In the genomic region with DNA sequence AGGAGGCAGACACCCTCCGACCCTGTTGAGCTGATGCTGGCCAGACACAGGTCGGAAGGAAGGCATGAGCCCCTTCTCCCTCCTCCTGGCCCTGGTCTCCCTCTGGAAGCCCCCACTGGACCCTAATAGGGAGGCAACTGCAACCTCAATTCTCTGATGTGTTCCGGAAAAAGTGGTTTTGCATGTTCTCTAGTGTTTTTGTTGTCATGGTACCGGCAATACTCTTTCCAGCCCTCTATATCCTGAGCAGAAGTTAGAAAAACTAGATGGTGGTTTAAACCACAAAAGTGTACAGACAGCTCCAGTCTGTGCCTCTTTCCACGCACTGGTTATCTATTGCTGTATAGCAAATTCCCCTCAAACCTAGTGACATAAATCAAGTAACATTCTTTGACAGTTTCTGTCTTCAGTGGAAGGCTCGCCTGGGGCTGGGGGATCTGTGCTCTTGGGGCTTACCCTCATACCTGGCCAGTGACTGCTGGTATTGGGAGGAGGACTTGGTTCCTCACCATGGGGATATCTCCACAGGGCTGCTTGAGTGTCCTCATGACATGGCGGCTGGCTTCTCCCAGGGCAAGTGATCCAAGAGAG, we compare ENCODE assay signal across 8 cellular contexts. TPM values are rescaled to one million over a fixed set of nuclear protein-coding genes. Genes with fewer than 3 reads are reported as not detected.
DNase-seq lines count a peak whose midpoint lies in the region; ATAC-seq and TF ChIP-seq lines count a peak whose summit lies in the region.

No MANE protein-coding gene starts in this region.

- H4K20me1 ChIP-seq in Karpas-422 (ENCODE audit: insufficient read depth, low read depth, low read length): no peaks in the 10 kb centered on the region

- no peaks in the 10 kb centered on the region for H3K79me2 ChIP-seq in Karpas-422 (ENCODE audit: low read length)

- no peaks in the 10 kb centered on the region for H3K9me3 Mint-ChIP-seq in activated naive CD8-positive, alpha-beta T cell treated with anti-CD3 and anti-CD28 coated beads, Interleukin-2, amount 10 ng/mL, durations not matched to agents 7 days and 5 days

- no peaks in the 10 kb centered on the region for H3K27me3 ChIP-seq in right atrium auricular region
- H3K27me3 ChIP-seq in Karpas-422 (ENCODE audit: low read length): no peaks in the 10 kb centered on the region
- no peaks in the 10 kb centered on the region for H3K27me3 ChIP-seq in transverse colon

- TF ChIP-seq CTCF in right atrium auricular region (IDR thresholded peaks at IDR 0.05) (no peak), transverse colon (IDR thresholded peaks at IDR 0.05) (no peak)

- no peak for TF ChIP-seq EP300 in transverse colon (IDR thresholded peaks at IDR 0.05; ENCODE audit: low read depth)

- H3K36me3 ChIP-seq in right atrium auricular region (no peaks in the 10 kb centered on the region), Karpas-422 (ENCODE audit: insufficient read depth, low read length) (no peaks in the 10 kb centered on the region), transverse colon (no peaks in the 10 kb centered on the region)

- DNase-seq in left cardiac atrium: no peak
- DNase-seq in right atrium auricular region (ENCODE audit: low spot score): no peak
- peak; percentile 34 for DNase-seq in Karpas-422
- DNase-seq in activated naive CD8-positive, alpha-beta T cell treated with anti-CD3 and anti-CD28 coated beads, Interleukin-2, amount 10 ng/mL, durations not matched to agents 7 days and 5 days: no peak
- peak; percentile 13 for DNase-seq in transverse colon
- DNase-seq in RPMI8226: no peak
- DNase-seq in NCI-H1105 treated with DMSO at 0.1 percent for 48 hours (lab: John Stamatoyannopoulos, UW): no peak
- no peak for DNase-seq in NCI-H446 treated with DMSO at 0.1 percent for 48 hours (lab: John Stamatoyannopoulos, UW)

- peaks cover 45% of the 10 kb centered on the region for H3K36me3 Mint-ChIP-seq in activated naive CD8-positive, alpha-beta T cell treated with anti-CD3 and anti-CD28 coated beads, Interleukin-2, amount 10 ng/mL, durations not matched to agents 7 days and 5 days

- peak overlapping the region; percentile 79 for H3K27ac Mint-ChIP-seq in activated naive CD8-positive, alpha-beta T cell treated with anti-CD3 and anti-CD28 coated beads, Interleukin-2, amount 10 ng/mL, durations not matched to agents 7 days and 5 days

- no peaks in the 10 kb centered on the region for H3K9me3 ChIP-seq in right atrium auricular region
- no peaks in the 10 kb centered on the region for H3K9me3 ChIP-seq in Karpas-422 (ENCODE audit: low read length)
- no peaks in the 10 kb centered on the region for H3K9me3 ChIP-seq in transverse colon

- intact Hi-C loops in left cardiac atrium (cut with DNase I): no loop called here
- intact Hi-C loops in transverse colon (cut with DNase I; ENCODE audit: low total_unique reads): no loop called here

- in situ Hi-C loops in transverse colon (cut with MboI; ENCODE audit: low pct_ligation_motif_present in 1 of 4, low pct_unique_long_range_greater_than_20kb in 1 of 4, low sequenced_read_pairs in 3 of 4): loop anchor here in 2 of 4 donors (25.0 kb wide), 2 partner anchors 425 to 475 kb away; no protein-coding TSS in a partner anchor

- peak; percentile 48 to 73 for ATAC-seq in left cardiac atrium
- ATAC-seq in activated naive CD8-positive, alpha-beta T cell treated with anti-CD3 and anti-CD28 coated beads, Interleukin-2, amount 10 ng/mL, durations not matched to agents 7 days and 5 days (ENCODE audit: low read depth): peak; percentile 92

- POLR2A ChIA-PET in activated naive CD8-positive, alpha-beta T cell treated with anti-CD3 and anti-CD28 coated beads, Interleukin-2, amount 10 ng/mL, durations not matched to agents 7 days and 5 days (lab: Charles Lee): interaction anchor here (0.6 to 1.3 kb wide), 3 partner anchors 34 to 186 kb away, joined by 3 to 8 read pairs (median 3); a partner anchor contains a TSS

- 77 to 93% methylated on average over 3 to 7 of the region's 7 CpGs for WGBS in transverse colon (ENCODE audit: low coverage in 1 of 2), 2 donors

- no peak overlapping the region for H3K9ac ChIP-seq in Karpas-422 (ENCODE audit: low read length)

- H3K4me1 Mint-ChIP-seq in activated naive CD8-positive, alpha-beta T cell treated with anti-CD3 and anti-CD28 coated beads, Interleukin-2, amount 10 ng/mL, durations not matched to agents 7 days and 5 days: peaks cover 50% of the 10 kb centered on the region

- H3K4me3 ChIP-seq in right atrium auricular region (no peak overlapping the region), Karpas-422 (ENCODE audit: low read length) (no peak overlapping the region), transverse colon (no peak overlapping the region)

- TF ChIP-seq POLR2A in transverse colon (IDR thresholded peaks at IDR 0.05): peak; percentile 23

- H3K4me2 ChIP-seq in Karpas-422 (ENCODE audit: low read depth, low read length, poor library complexity, severe bottlenecking): no peak overlapping the region

- H3K4me1 ChIP-seq in right atrium auricular region: no peaks in the 10 kb centered on the region
- H3K4me1 ChIP-seq in Karpas-422 (ENCODE audit: low read length): peaks cover 3% of the 10 kb centered on the region
- H3K4me1 ChIP-seq in transverse colon: peaks cover 0 to 26% (median 4%) of the 10 kb centered on the region in 4 donors

- no peak overlapping the region for H3K27ac ChIP-seq in right atrium auricular region
- H3K27ac ChIP-seq in Karpas-422 (ENCODE audit: low read length): no peak overlapping the region
- H3K27ac ChIP-seq in transverse colon: peak overlapping the region; percentile 42 to 60 (median 52)

- no peaks in the 10 kb centered on the region for H3K27me3 Mint-ChIP-seq in activated naive CD8-positive, alpha-beta T cell treated with anti-CD3 and anti-CD28 coated beads, Interleukin-2, amount 10 ng/mL, durations not matched to agents 7 days and 5 days

- H3K4me3 Mint-ChIP-seq in activated naive CD8-positive, alpha-beta T cell treated with anti-CD3 and anti-CD28 coated beads, Interleukin-2, amount 10 ng/mL, durations not matched to agents 7 days and 5 days: peak overlapping the region; percentile 74

- H3K9me2 ChIP-seq in Karpas-422 (replicated peaks; ENCODE audit: insufficient read depth, low read length): no peaks in the 10 kb centered on the region

- H2AFZ ChIP-seq in Karpas-422 (ENCODE audit: low read length): no peak overlapping the region

RNA-seq across cellular contexts. Expression of a gene that starts 37.0 kb away (rescaled TPM):
- total RNA-seq in left cardiac atrium (1 to 10 TPM; 3.7 to 4.4 TPM), right atrium auricular region (1 to 10 TPM; 4.2 to 5.6 TPM), transverse colon (1 to 10 TPM; 2.4 to 6.4 (median 2.9) TPM)
- 0.41 and 2.2 TPM in 2 replicates for total RNA-seq in Karpas-422 (2014; rRNA removed; shearing (Covaris generic); ENCODE audit: low replicate concordance)
- 10 to 100 TPM; 65.3 to 71.7 TPM for total RNA-seq in activated naive CD8-positive, alpha-beta T cell treated with anti-CD3 and anti-CD28 coated beads, Interleukin-2, amount 10 ng/mL, durations not matched to agents 7 days and 5 days

RNA-seq across cellular contexts. Expression of a gene that starts 42.3 kb away (rescaled TPM):
- total RNA-seq in left cardiac atrium: 10 to 100 TPM; 73.6 to 90.6 TPM
- total RNA-seq in right atrium auricular region: 10 to 100 TPM; 57.3 to 91.5 TPM
- 13.4 and 19.9 TPM in 2 replicates for total RNA-seq in Karpas-422 (2014; rRNA removed; shearing (Covaris generic); ENCODE audit: low replicate concordance)
- 100 to 1,000 TPM in 1 of 2 experiments, 10 to 100 TPM in 1; 99.9 to 102 TPM for total RNA-seq in activated naive CD8-positive, alpha-beta T cell treated with anti-CD3 and anti-CD28 coated beads, Interleukin-2, amount 10 ng/mL, durations not matched to agents 7 days and 5 days
- 100 to 1,000 TPM in 2 of 4 donors, 10 to 100 TPM in 1, 1 to 10 TPM in 1; 2.8 to 104 (median 75.5) TPM for total RNA-seq in transverse colon

Comparison
In these comparisons a context has a peak if more than half of its experiments do, and no peak if none do; other contexts are left out.
1. DNase-seq: peak in Karpas-422 (single experiment) and transverse colon (single experiment); none in left cardiac atrium (single experiment), right atrium auricular region (single experiment), activated naive CD8-positive, alpha-beta T cell treated with anti-CD3 and anti-CD28 coated beads, Interleukin-2, amount 10 ng/mL, durations not matched to agents 7 days and 5 days (single experiment), RPMI8226 (single experiment), NCI-H1105 treated with DMSO at 0.1 percent for 48 hours (single experiment) and NCI-H446 treated with DMSO at 0.1 percent for 48 hours (single experiment).
2. H3K27ac ChIP-seq: peak in transverse colon (4 of 4); none in right atrium auricular region (0 of 2) and Karpas-422 (single experiment).
3. RNA of a gene that starts 37.0 kb away (total RNA-seq): 65.3 to 71.7 TPM in activated naive CD8-positive, alpha-beta T cell treated with anti-CD3 and anti-CD28 coated beads, Interleukin-2, amount 10 ng/mL, durations not matched to agents 7 days and 5 days; 4.2 to 5.6 TPM in right atrium auricular region, 3.7 to 4.4 TPM in left cardiac atrium, 2.4 to 6.4 TPM in transverse colon and 0.41 to 2.2 TPM in Karpas-422; every median in the first group is over 4 times any median in the second.